14 cellular contexts compared by ENCODE assay signal in the genomic region with DNA sequence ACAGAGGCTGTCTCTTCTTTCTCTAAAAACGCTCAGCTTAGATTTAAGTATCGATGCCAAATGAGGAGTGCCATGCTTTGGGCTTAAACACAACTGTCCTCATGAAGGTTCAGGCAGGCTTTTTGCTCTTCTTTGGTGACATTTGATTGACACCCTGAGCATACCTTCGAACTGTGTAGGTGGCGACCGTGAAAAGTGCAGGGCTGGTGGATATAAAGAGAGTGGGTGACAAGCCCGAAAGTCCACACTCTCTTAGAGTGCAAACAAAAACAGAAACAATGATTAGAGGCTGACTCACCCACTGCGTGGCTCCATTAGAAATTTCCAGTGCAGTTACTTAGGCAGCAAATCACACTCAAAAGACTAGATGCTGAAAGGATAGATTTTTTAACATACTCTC.
DNase-seq lines count a peak whose midpoint lies in the region; ATAC-seq and TF ChIP-seq lines count a peak whose summit lies in the region.
"Had no signal": no experiment of that assay in that cellular context is flagged by ENCODE, and none has a peak within 500 bp of the region (broad histone marks: within the 10 kb centered on the region; RNA-seq: fewer than 3 reads in every experiment).

No MANE protein-coding gene starts in this region.

- no peak for TF ChIP-seq EP300 in stomach (IDR thresholded peaks at IDR 0.05)

- no peak overlapping the region for H3K4me3 ChIP-seq in DND-41 (ENCODE audit: low read depth in 1 of 2, low read length in 2 of 2)
- H3K4me3 ChIP-seq in stomach, result no peak overlapping the region
- no peak overlapping the region for H3K4me3 ChIP-seq in heart left ventricle
- H3K4me3 ChIP-seq: ovary had no signal

- no peak for ATAC-seq in DND-41 (ENCODE audit: insufficient read depth, low read depth)
- ATAC-seq in HG02798 (IDR thresholded peaks at IDR 0.05; ENCODE audit: poor library complexity, unreplicated experiment), result peak; percentile 55
- no peak for ATAC-seq in heart left ventricle

- TF ChIP-seq CTCF in DND-41 (IDR thresholded peaks at IDR 0.05; ENCODE audit: borderline replicate concordance, extremely low read depth, low read length, poor library complexity, severe bottlenecking) (no peak), stomach (IDR thresholded peaks at IDR 0.05) (no peak), heart left ventricle (IDR thresholded peaks at IDR 0.05) (no peak)

- H3K27ac ChIP-seq in DND-41 (ENCODE audit: low read length) (peak overlapping the region; percentile 67), stomach (no peak overlapping the region), heart left ventricle (no peak overlapping the region)
- H3K27ac ChIP-seq: ovary had no signal

- H4K20me1 ChIP-seq in DND-41 (ENCODE audit: insufficient read depth, low read length), result no peaks in the 10 kb centered on the region

- no peaks in the 10 kb centered on the region for H3K36me3 ChIP-seq in DND-41 (ENCODE audit: insufficient read depth, low read length)
- H3K36me3 ChIP-seq in stomach, result no peaks in the 10 kb centered on the region
- H3K36me3 ChIP-seq in heart left ventricle, result no peaks in the 10 kb centered on the region
- H3K36me3 ChIP-seq: ovary had no signal

- H3K27me3 ChIP-seq in DND-41 (ENCODE audit: insufficient read depth, low read length, poor library complexity) (no peaks in the 10 kb centered on the region), stomach (peaks cover 0 to 20% (median 0%) of the 10 kb centered on the region in 3 donors), heart left ventricle (peaks cover 0 to 5% (median 0%) of the 10 kb centered on the region in 9 donors)
- H3K27me3 ChIP-seq: ovary had no signal

- intact Hi-C loops in stomach (cut with DNase I; ENCODE audit: low total_unique reads), result no loop called here
- intact Hi-C loops in heart left ventricle (cut with DNase I), result no loop called here

- H3K4me1 ChIP-seq in DND-41 (ENCODE audit: insufficient read depth, low read length), result peaks cover 24% of the 10 kb centered on the region
- H3K4me1 ChIP-seq in stomach, result no peaks in the 10 kb centered on the region
- H3K4me1 ChIP-seq in heart left ventricle, result no peaks in the 10 kb centered on the region

- no peak overlapping the region for H2AFZ ChIP-seq in DND-41 (ENCODE audit: low read depth, low read length)

- peak overlapping the region; percentile 26; the same call in 1 of the 2 replicates for H3K9ac ChIP-seq in DND-41 (ENCODE audit: low read depth, low read length)

- H3K4me2 ChIP-seq in DND-41 (ENCODE audit: insufficient read depth, low read length), result no peak overlapping the region

- H3K9me3 ChIP-seq in DND-41 (ENCODE audit: insufficient read depth, low read length, severe bottlenecking) (no peaks in the 10 kb centered on the region), stomach (peaks cover 0 to 8% (median 3%) of the 10 kb centered on the region in 4 donors), heart left ventricle (peaks cover 0 to 5% (median 0%) of the 10 kb centered on the region in 12 donors)
- H3K9me3 ChIP-seq: ovary had no signal

- no peak for DNase-seq in DND-41
- peak; percentile 59 for DNase-seq in astrocyte of the hippocampus (ENCODE audit: low read depth, low spot score)
- peak; percentile 5 for DNase-seq in kidney glomerular epithelial cell (lab: John Stamatoyannopoulos, UW)
- no peak for DNase-seq in stomach
- DNase-seq in NCI-H1105 treated with DMSO at 0.1 percent for 48 hours (lab: John Stamatoyannopoulos, UW), result no peak
- DNase-seq in NOMO-1 treated with DMSO at 0.1 percent for 48 hours (lab: John Stamatoyannopoulos, UW; ENCODE audit: unreplicated experiment), result no peak
- DNase-seq in heart left ventricle, result no peak
- DNase-seq: activated T-cell treated with anti-CD3 and anti-CD28 coated beads for 4 hours, C1 segment of cervical spinal cord, hippocampal formation, NCI-H187 treated with DMSO at 0.1 percent for 48 hours, NCI-H524, ovary had no signal

- WGBS in stomach, 5 donors, result 46 to 61% (median 53%) methylated on average over 7 of the region's 7 CpGs
- 76 to 85% (median 80%) methylated on average over 7 of the region's 7 CpGs for WGBS in heart left ventricle, 4 donors

- H3K79me2 ChIP-seq in DND-41 (ENCODE audit: insufficient read depth, low read length), result no peaks in the 10 kb centered on the region

- no peak for TF ChIP-seq POLR2A in stomach (IDR thresholded peaks at IDR 0.05)
- TF ChIP-seq POLR2A in heart left ventricle (IDR thresholded peaks at IDR 0.05), result no peak

Comparison
In these comparisons a context has a peak if more than half of its experiments do, and no peak if none do; other contexts are left out.
1. DNase-seq: peak in astrocyte of the hippocampus (single experiment) and kidney glomerular epithelial cell (single experiment); none in DND-41 (single experiment), stomach (single experiment), NCI-H1105 treated with DMSO at 0.1 percent for 48 hours (single experiment), NOMO-1 treated with DMSO at 0.1 percent for 48 hours (single experiment) and heart left ventricle (0 of 5).